ENCODE assay signal across 8 cellular contexts in genomic region chr7:4631664-4632171, GRCh38. TPM values are rescaled to one million over a fixed set of nuclear protein-coding genes. Genes with fewer than 3 reads are reported as not detected.
DNase-seq lines count a peak whose midpoint lies in the region; ATAC-seq lines count a peak whose summit lies in the region.

No MANE protein-coding gene starts in this region.

- peak; percentile 93 for ATAC-seq in aorta (ENCODE audit: low FRiP score)
- ATAC-seq in GM18858 (IDR thresholded peaks at IDR 0.05; ENCODE audit: unreplicated experiment), result no peak

- intact Hi-C loops in aorta (cut with DNase I), result loop anchor here (1.0 to 5.0 kb wide), 2 partner anchors 20 to 116 kb away; no protein-coding TSS in a partner anchor

- H3K9me3 ChIP-seq in SJCRH30 (replicated peaks) (no peaks in the 10 kb centered on the region), esophagus (ENCODE audit: control insufficient read depth in 2 of 2, insufficient read depth in 1 of 2, low read depth in 1 of 2, low read length in 1 of 2) (no peaks in the 10 kb centered on the region), aorta (ENCODE audit: control insufficient read depth, low read length) (no peaks in the 10 kb centered on the region)

- no peaks in the 10 kb centered on the region for H3K4me1 ChIP-seq in SJCRH30
- peaks cover 0 to 5% of the 10 kb centered on the region in 2 donors for H3K4me1 ChIP-seq in esophagus (ENCODE audit: control insufficient read depth in 2 of 2, insufficient read depth in 2 of 2, low read length in 1 of 2)
- no peaks in the 10 kb centered on the region for H3K4me1 ChIP-seq in aorta (ENCODE audit: control insufficient read depth in 1 of 2, insufficient read depth in 2 of 2, low read length in 2 of 2)

- WGBS in esophagus, 2 donors, result 11 to 14% methylated on average over 17 of the region's 17 CpGs
- 0 to 2% methylated on average over 17 of the region's 17 CpGs for WGBS in aorta, 2 donors

- H3K36me3 ChIP-seq in SJCRH30, result no peaks in the 10 kb centered on the region
- peaks cover 0 to 2% of the 10 kb centered on the region in 2 donors for H3K36me3 ChIP-seq in esophagus (ENCODE audit: control insufficient read depth in 2 of 2, insufficient read depth in 2 of 2, low read length in 1 of 2)
- H3K36me3 ChIP-seq in aorta (ENCODE audit: control insufficient read depth in 1 of 2, insufficient read depth in 2 of 2, low read length in 1 of 2), result no peaks in the 10 kb centered on the region

- H3K27me3 ChIP-seq in SJCRH30, result no peaks in the 10 kb centered on the region
- H3K27me3 ChIP-seq in esophagus (ENCODE audit: control insufficient read depth in 1 of 2, insufficient read depth in 2 of 2, low read length in 2 of 2), result no peaks in the 10 kb centered on the region
- H3K27me3 ChIP-seq in aorta (ENCODE audit: control insufficient read depth in 1 of 2, insufficient read depth in 2 of 2, low read length in 1 of 2), result no peaks in the 10 kb centered on the region

- H3K27ac ChIP-seq in SJCRH30 (no peak overlapping the region), esophagus (ENCODE audit: low read depth in 2 of 2, low read length in 1 of 2) (peak overlapping the region; percentile 53 to 79), aorta (ENCODE audit: low read depth in 1 of 2, low read length in 2 of 2) (no peak overlapping the region)

- no peak overlapping the region; the same call in 1 of the 2 replicates for H3K4me3 ChIP-seq in SJCRH30
- H3K4me3 ChIP-seq in esophagus (ENCODE audit: low read depth in 1 of 2, low read length in 2 of 2), result no peak overlapping the region
- H3K4me3 ChIP-seq in aorta (ENCODE audit: low read length in 2 of 2), result no peak overlapping the region

- peak; percentile 88 for DNase-seq in COLO829 (ENCODE audit: low spot score)
- peak; percentile 96 for DNase-seq in LHCN-M2 (ENCODE audit: low read depth)
- peak; percentile 57 to 70 for DNase-seq in SJCRH30
- DNase-seq in midbrain (lab: John Stamatoyannopoulos, UW), result peak; percentile 80
- peak; percentile 90 for DNase-seq in aorta
- DNase-seq in activated naive CD4-positive, alpha-beta T cell (lab: John Stamatoyannopoulos, UW), result no peak

RNA-seq across cellular contexts. Expression of gene FOXK1, which starts 50.4 kb away (rescaled TPM):
- total RNA-seq in LHCN-M2 (2014; rRNA removed), result 19.2 and 20.5 TPM in 2 replicates
- 7.1 TPM for polyA plus RNA-seq in LHCN-M2 (2012)
- total RNA-seq in SJCRH30 (2014; rRNA removed; shearing (Covaris generic)), result 22.1 and 23.4 TPM in 2 replicates
- 1 to 10 TPM; 3.9 to 7.1 TPM for polyA plus RNA-seq in esophagus
- 10 to 100 TPM; 41.4 to 47.5 TPM for total RNA-seq in aorta
- 1 to 10 TPM; 5.1 to 8.7 TPM for polyA plus RNA-seq in aorta

Comparison
In these comparisons a context has a peak if more than half of its experiments do, and no peak if none do; other contexts are left out.
1. DNase-seq: peak in COLO829 (single experiment), LHCN-M2 (single experiment), SJCRH30 (2 of 2), midbrain (single experiment) and aorta (2 of 2); none in activated naive CD4-positive, alpha-beta T cell (0 of 4).
2. H3K27ac ChIP-seq: peak in esophagus (2 of 2); none in SJCRH30 (single experiment) and aorta (0 of 2).